8 cellular contexts compared by ENCODE assay signal in the genomic region with DNA sequence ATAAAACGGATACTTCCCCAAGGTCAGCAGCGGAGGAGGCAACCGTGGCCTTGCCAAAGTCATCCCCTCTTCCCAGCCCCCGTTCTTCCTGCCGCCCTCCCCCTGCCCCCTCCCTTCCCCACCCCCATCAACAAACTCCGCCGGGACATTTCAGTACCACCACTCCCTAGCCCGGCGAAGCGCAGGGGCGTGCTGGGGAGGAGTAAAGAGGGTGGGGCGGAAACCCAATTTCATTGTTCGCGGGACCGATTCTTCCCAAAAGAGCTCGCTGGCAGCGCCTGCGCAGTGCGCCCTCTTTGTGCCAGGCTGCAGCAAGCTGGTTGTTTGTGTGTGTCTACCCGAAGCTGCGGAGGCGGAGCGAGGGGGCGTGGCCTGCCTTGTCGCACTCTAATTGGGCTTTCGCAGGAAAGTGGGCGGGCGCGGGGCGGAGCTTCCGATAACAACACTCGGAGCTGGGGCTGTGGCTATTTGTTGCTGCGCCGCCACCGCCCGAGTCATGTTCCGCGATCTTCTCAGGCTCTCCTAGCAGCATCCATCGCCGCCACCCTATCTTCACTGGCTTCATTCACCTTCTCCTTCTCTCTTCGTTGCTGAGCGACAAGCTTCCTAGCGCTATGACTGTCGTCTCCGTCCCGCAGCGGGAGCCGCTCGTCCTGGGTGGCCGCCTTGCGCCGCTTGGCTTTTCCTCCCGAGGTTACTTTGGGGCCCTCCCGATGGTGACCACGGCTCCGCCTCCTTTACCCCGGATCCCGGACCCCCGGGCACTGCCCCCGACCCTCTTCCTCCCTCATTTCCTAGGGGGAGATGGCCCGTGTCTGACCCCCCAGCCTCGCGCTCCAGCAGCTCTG. TPM values are rescaled to one million over a fixed set of nuclear protein-coding genes. Genes with fewer than 3 reads are reported as not detected.
DNase-seq lines count a peak whose midpoint lies in the region; ATAC-seq and TF ChIP-seq lines count a peak whose summit lies in the region.

A gene (plus strand): TSS at position 471 of the 848 bp plus-strand sequence. CDS start 144 bp downstream, at position 615.

- H3K4me1 ChIP-seq in fibroblast of lung (ENCODE audit: control insufficient read depth, extremely low read depth, insufficient read depth, low read length), result no peaks in the 10 kb centered on the region

- ATAC-seq in activated T-helper 17 cell treated with anti-CD3 and anti-CD28 coated beads, Interleukin-2, amount 50 U/mL, for 72 hours (replicated peaks), result peak; percentile 76
- peak; percentile 67 to 68 for ATAC-seq in naive thymus-derived CD8-positive, alpha-beta T cell

- H3K4me2 ChIP-seq in fibroblast of lung (ENCODE audit: extremely low read depth, insufficient read depth, low read length), result peak within 1 kb of the TSS; percentile 87

- H3K4me3 ChIP-seq in LNCaP clone FGC (ENCODE audit: low read depth, low read length), result peak within 1 kb of the TSS; percentile 80
- peak within 1 kb of the TSS; percentile 74 to 98 (median 90) for H3K4me3 ChIP-seq in fibroblast of lung (replicated peaks in 1 of 4; ENCODE audit: control extremely low read depth in 1 of 4, insufficient read depth in 1 of 4, low read depth in 3 of 4, low read length in 4 of 4)

- H3K9ac ChIP-seq in fibroblast of lung (ENCODE audit: insufficient read depth, low read length), result peak within 1 kb of the TSS; percentile 98

- no peaks in the 10 kb centered on the region for H3K9me3 Mint-ChIP-seq in activated T-helper 17 cell treated with anti-CD3 and anti-CD28 coated beads, Interleukin-2, amount 50 U/mL, for 72 hours
- H3K9me3 Mint-ChIP-seq in naive thymus-derived CD8-positive, alpha-beta T cell, result no peaks in the 10 kb centered on the region

- peak within 1 kb of the TSS; percentile 81 for H2AFZ ChIP-seq in fibroblast of lung (ENCODE audit: low read length)

- H3K27me3 ChIP-seq in fibroblast of lung (ENCODE audit: control insufficient read depth, insufficient read depth, low read length), result no peaks in the 10 kb centered on the region

- peaks cover 20% of the 10 kb centered on the region for H3K4me1 Mint-ChIP-seq in activated T-helper 17 cell treated with anti-CD3 and anti-CD28 coated beads, Interleukin-2, amount 50 U/mL, for 72 hours
- H3K4me1 Mint-ChIP-seq in naive thymus-derived CD8-positive, alpha-beta T cell, result peaks cover 17 to 41% (median 38%) of the 10 kb centered on the region in 4 donors

- DNase-seq in Daoy (ENCODE audit: low read depth) (peak; percentile 99), GOT3 (lab: John Stamatoyannopoulos, UW) (peak; percentile 96), LNCaP clone FGC (ENCODE audit: low read depth) (peak; percentile 82), RWPE1 (ENCODE audit: low spot score) (peak; percentile 97), fibroblast of lung (ENCODE audit: low read depth in 2 of 2) (peak; percentile 98 to 100)
- peak; percentile 97 to 100 (median 100) for DNase-seq in naive thymus-derived CD8-positive, alpha-beta T cell
- DNase-seq in stimulated activated naive CD4-positive, alpha-beta T cell (lab: John Stamatoyannopoulos, UW), result peak; percentile 99 to 100 (median 100)

- H3K27me3 Mint-ChIP-seq in activated T-helper 17 cell treated with anti-CD3 and anti-CD28 coated beads, Interleukin-2, amount 50 U/mL, for 72 hours, result no peaks in the 10 kb centered on the region
- H3K27me3 Mint-ChIP-seq in naive thymus-derived CD8-positive, alpha-beta T cell, result no peaks in the 10 kb centered on the region

- no peaks in the 10 kb centered on the region for H3K9me3 ChIP-seq in fibroblast of lung (ENCODE audit: control insufficient read depth, insufficient read depth, low read depth, low read length)

- peak within 1 kb of the TSS; percentile 100 for H3K27ac Mint-ChIP-seq in activated T-helper 17 cell treated with anti-CD3 and anti-CD28 coated beads, Interleukin-2, amount 50 U/mL, for 72 hours
- peak within 1 kb of the TSS; percentile 94 to 100 (median 99) for H3K27ac Mint-ChIP-seq in naive thymus-derived CD8-positive, alpha-beta T cell

- peak within 1 kb of the TSS; percentile 97 for H3K27ac ChIP-seq in RWPE1
- peak within 1 kb of the TSS; percentile 97 for H3K27ac ChIP-seq in fibroblast of lung (ENCODE audit: insufficient read depth, low read length)

- peaks cover 29% of the 10 kb centered on the region for H3K79me2 ChIP-seq in fibroblast of lung (ENCODE audit: control insufficient read depth, insufficient read depth, low read length)

- peak within 1 kb of the TSS; percentile 100 for H3K4me3 Mint-ChIP-seq in activated T-helper 17 cell treated with anti-CD3 and anti-CD28 coated beads, Interleukin-2, amount 50 U/mL, for 72 hours
- H3K4me3 Mint-ChIP-seq in naive thymus-derived CD8-positive, alpha-beta T cell, result peak within 1 kb of the TSS; percentile 89 to 99 (median 98)

- POLR2A ChIA-PET in RWPE1 (lab: Yijun Ruan, JAX; ENCODE audit: low non-redundant PET), result interaction anchor here (0.8 to 0.9 kb wide), 2 partner anchors 10 to 45 kb away, joined by 3 to 7 read pairs; no protein-coding TSS in a partner anchor
- POLR2A ChIA-PET in naive thymus-derived CD8-positive, alpha-beta T cell (lab: Charles Lee), result interaction anchor here (0.5 to 6.0 kb wide), 31 partner anchors 9 to 1672 kb away, joined by 3 to 105 read pairs (median 4); a partner anchor contains a TSS

- no peaks in the 10 kb centered on the region for H4K20me1 ChIP-seq in fibroblast of lung (ENCODE audit: control insufficient read depth, extremely low read depth, insufficient read depth, low read length)

- TF ChIP-seq CTCF in LNCaP clone FGC (IDR thresholded peaks at IDR 0.05; ENCODE audit: control insufficient read depth, extremely low read depth, insufficient read depth) (no peak), RWPE1 (conservative IDR thresholded peaks at IDR 0.05; ENCODE audit: low read depth) (no peak), fibroblast of lung (conservative IDR thresholded peaks at IDR 0.05 in 1 of 2, IDR thresholded peaks at IDR 0.05 in 1 of 2; ENCODE audit: low read depth in 1 of 2, low read length in 2 of 2) (no peak)

- CTCF ChIA-PET in RWPE1 (lab: Yijun Ruan, JAX), result interaction anchor here (0.6 to 3.3 kb wide), 3 partner anchors 32 to 204 kb away, joined by 3 to 16 read pairs (median 3); no protein-coding TSS in a partner anchor

- peaks cover 49% of the 10 kb centered on the region for H3K36me3 Mint-ChIP-seq in activated T-helper 17 cell treated with anti-CD3 and anti-CD28 coated beads, Interleukin-2, amount 50 U/mL, for 72 hours (ENCODE audit: low read depth)
- peaks cover 17 to 37% (median 32%) of the 10 kb centered on the region in 3 donors for H3K36me3 Mint-ChIP-seq in naive thymus-derived CD8-positive, alpha-beta T cell

- H3K36me3 ChIP-seq in fibroblast of lung (ENCODE audit: control insufficient read depth, insufficient read depth, low read length), result no peaks in the 10 kb centered on the region

RNA-seq across cellular contexts. Expression of the gene that starts here (rescaled TPM):
- total RNA-seq in Daoy (2014; rRNA removed; shearing (Covaris generic)), result 9.8 and 14.8 TPM in 2 replicates
- total RNA-seq in activated T-helper 17 cell treated with anti-CD3 and anti-CD28 coated beads, Interleukin-2, amount 50 U/mL, for 72 hours, result 100 to 1,000 TPM in 1 of 2 donors, 10 to 100 TPM in 1; 61.5 to 363 TPM
- total RNA-seq in fibroblast of lung, result 65.1 and 73.7 TPM in 2 replicates
- 11.2 and 14.9 TPM in 2 replicates for polyA plus RNA-seq in fibroblast of lung
- polyA plus RNA-seq in fibroblast of lung (2012), result 36.2 and 67.4 TPM in 2 replicates
- polyA minus RNA-seq in fibroblast of lung (ENCODE audit: low replicate concordance), result 8.3 and 13.7 TPM in 2 replicates
- 100 to 1,000 TPM; 645 to 699 TPM for total RNA-seq in naive thymus-derived CD8-positive, alpha-beta T cell
- polyA plus RNA-seq in naive thymus-derived CD8-positive, alpha-beta T cell, result 100 to 1,000 TPM; 561 to 737 (median 604) TPM

Comparison
In these comparisons a context has a peak if more than half of its experiments do, and no peak if none do; other contexts are left out.
1. Peak in every context shown above with its lines: DNase-seq, ATAC-seq, H3K4me3 ChIP-seq and H3K27ac ChIP-seq.
2. RNA of the gene that starts here (polyA plus RNA-seq): 561 to 737 TPM in naive thymus-derived CD8-positive, alpha-beta T cell; 11.2 to 67.4 TPM in fibroblast of lung; every median in the first group is over 4 times any median in the second.